Comparison of ENCODE assay signal across 8 cellular contexts in the genomic region with DNA sequence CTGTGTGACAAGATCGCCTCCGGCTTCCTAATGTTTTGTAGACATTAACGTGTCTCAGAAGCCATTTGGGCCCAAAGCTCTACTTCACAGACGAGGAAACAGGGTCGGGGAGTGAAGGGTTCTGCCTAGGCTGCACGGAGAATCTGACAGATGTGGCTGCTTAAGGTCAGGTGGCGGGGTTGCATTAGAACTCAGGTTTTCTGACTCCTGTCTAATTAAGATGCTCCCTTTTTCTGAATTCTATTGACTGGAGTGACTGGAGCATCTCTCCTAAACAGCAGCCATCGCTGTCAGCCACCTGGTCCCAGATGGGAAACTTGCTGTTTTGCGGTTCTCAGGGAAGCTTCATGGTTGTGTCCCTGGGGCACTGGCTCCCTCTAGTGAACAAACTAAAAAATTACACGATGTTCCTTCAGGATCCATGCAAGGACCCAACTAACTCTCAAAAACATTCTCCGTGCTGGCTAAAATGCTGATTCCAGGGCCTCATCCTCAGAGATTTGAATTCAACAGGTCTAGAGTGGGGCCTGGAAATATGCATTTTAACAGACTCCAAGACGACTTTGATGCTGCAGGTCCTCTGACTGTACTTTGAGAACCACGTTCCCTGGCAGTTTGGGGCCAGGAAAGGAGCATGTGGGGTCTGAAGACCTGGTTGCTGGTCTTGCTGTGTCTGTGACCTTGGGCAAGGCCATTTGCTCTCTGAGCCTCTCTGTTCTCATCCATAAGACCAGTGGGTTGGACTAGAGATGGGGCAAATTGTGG.
DNase-seq lines count a peak whose midpoint lies in the region; ATAC-seq and TF ChIP-seq lines count a peak whose summit lies in the region.

No MANE protein-coding gene starts in this region.

- intact Hi-C loops in naive thymus-derived CD4-positive, alpha-beta T cell (cut with micrococcal nuclease) = loop anchor here (1.0 to 2.0 kb wide), 2 partner anchors 30 to 195 kb away; no protein-coding TSS in a partner anchor

- H3K9me3 ChIP-seq in naive thymus-derived CD4-positive, alpha-beta T cell (ENCODE audit: control insufficient read depth in 2 of 3, low read length in 3 of 3) = peaks cover 0 to 5% (median 0%) of the 10 kb centered on the region in 3 experiments

- peak; percentile 48 for ATAC-seq in naive thymus-derived CD4-positive, alpha-beta T cell
- no peak for ATAC-seq in HG02798 (IDR thresholded peaks at IDR 0.05; ENCODE audit: poor library complexity, unreplicated experiment)

- CTCF ChIA-PET in AG04449 (lab: Yijun Ruan, JAX) = interaction anchor here (0.7 to 10.5 kb wide), 21 partner anchors 10 to 502 kb away, joined by 3 to 316 read pairs (median 4); no protein-coding TSS in a partner anchor
- CTCF ChIA-PET in naive thymus-derived CD4-positive, alpha-beta T cell (lab: Charles Lee) = interaction anchor here (0.7 to 3.6 kb wide), 8 partner anchors 29 to 200 kb away, joined by 3 to 22 read pairs (median 4); no protein-coding TSS in a partner anchor

- TF ChIP-seq CTCF in AG04449 (IDR thresholded peaks at IDR 0.05; ENCODE audit: insufficient read depth, low read length, missing control alignments) (peak; percentile 64), GM13976 (IDR thresholded peaks at IDR 0.05; ENCODE audit: borderline replicate concordance, control extremely low read depth, extremely low read depth, insufficient read depth, missing control alignments) (peak; percentile 59), type B pancreatic cell (conservative IDR thresholded peaks at IDR 0.05) (peak; percentile 86)

- no peak overlapping the region for H3K4me3 ChIP-seq in AG04449 (ENCODE audit: low read depth, low read length)
- no peak overlapping the region for H3K4me3 ChIP-seq in naive thymus-derived CD4-positive, alpha-beta T cell (ENCODE audit: low read length)

- no peak overlapping the region for H3K27ac ChIP-seq in naive thymus-derived CD4-positive, alpha-beta T cell (ENCODE audit: low read depth, low read length)

- POLR2A ChIA-PET in AG04449 (lab: Yijun Ruan, JAX) = no interaction called here
- POLR2A ChIA-PET in naive thymus-derived CD4-positive, alpha-beta T cell (lab: Charles Lee) = no interaction called here

- no peak overlapping the region for H3K27ac Mint-ChIP-seq in naive thymus-derived CD4-positive, alpha-beta T cell
- no peak overlapping the region for H3K27ac Mint-ChIP-seq in type B pancreatic cell

- no peak overlapping the region for H3K4me3 Mint-ChIP-seq in naive thymus-derived CD4-positive, alpha-beta T cell
- no peak overlapping the region for H3K4me3 Mint-ChIP-seq in type B pancreatic cell

- no peaks in the 10 kb centered on the region for H3K4me1 ChIP-seq in naive thymus-derived CD4-positive, alpha-beta T cell (ENCODE audit: control insufficient read depth in 2 of 2, insufficient read depth in 2 of 2, low read length in 2 of 2)

- peak; percentile 4 for DNase-seq in AG04449 (ENCODE audit: low read depth, low spot score)
- DNase-seq in GM13976 (ENCODE audit: low spot score) = peak; percentile 78
- DNase-seq in NCI-H460 (ENCODE audit: extremely low read depth, low read depth) = peak; percentile 34
- peak; percentile 34 for DNase-seq in activated CD8-positive, alpha-beta memory T cell treated with anti-CD3 and anti-CD28 coated beads, Interleukin-2, amount 50 U/mL, for 4 hours
- DNase-seq in fibroblast of gingiva (ENCODE audit: low read depth) = peak; percentile 42
- peak in 6 of 9 donors; percentile 14 to 56 (median 40) for DNase-seq in naive thymus-derived CD4-positive, alpha-beta T cell
- DNase-seq in type B pancreatic cell (ENCODE audit: extremely low spot score, unreplicated experiment) = no peak

- peaks cover 6 to 25% (median 17%) of the 10 kb centered on the region in 11 donors for H3K9me3 Mint-ChIP-seq in naive thymus-derived CD4-positive, alpha-beta T cell
- H3K9me3 Mint-ChIP-seq in type B pancreatic cell = peaks cover 6% of the 10 kb centered on the region

- no peaks in the 10 kb centered on the region for H3K36me3 ChIP-seq in naive thymus-derived CD4-positive, alpha-beta T cell (ENCODE audit: control insufficient read depth in 2 of 3, insufficient read depth in 3 of 3, low read length in 3 of 3)

- H3K27me3 Mint-ChIP-seq in naive thymus-derived CD4-positive, alpha-beta T cell = peaks cover 15 to 37% (median 33%) of the 10 kb centered on the region in 5 donors
- H3K27me3 Mint-ChIP-seq in type B pancreatic cell = peaks cover 58% of the 10 kb centered on the region

- H3K4me1 Mint-ChIP-seq in naive thymus-derived CD4-positive, alpha-beta T cell = no peaks in the 10 kb centered on the region
- peaks cover 22% of the 10 kb centered on the region for H3K4me1 Mint-ChIP-seq in type B pancreatic cell (ENCODE audit: unreplicated experiment)

- peaks cover 0 to 14% (median 4%) of the 10 kb centered on the region in 5 donors for H3K36me3 Mint-ChIP-seq in naive thymus-derived CD4-positive, alpha-beta T cell
- peaks cover 3% of the 10 kb centered on the region for H3K36me3 Mint-ChIP-seq in type B pancreatic cell

- in situ Hi-C loops in GM13976 (cut with MboI; ENCODE audit: low sequenced_read_pairs, unreplicated experiment) = loop anchor here (5.0 kb wide), 1 partner anchor 194 kb away; no protein-coding TSS in a partner anchor

- H3K27me3 ChIP-seq in naive thymus-derived CD4-positive, alpha-beta T cell (ENCODE audit: control insufficient read depth in 2 of 2, insufficient read depth in 2 of 2, low read length in 2 of 2) = no peaks in the 10 kb centered on the region
